In the genomic region with DNA sequence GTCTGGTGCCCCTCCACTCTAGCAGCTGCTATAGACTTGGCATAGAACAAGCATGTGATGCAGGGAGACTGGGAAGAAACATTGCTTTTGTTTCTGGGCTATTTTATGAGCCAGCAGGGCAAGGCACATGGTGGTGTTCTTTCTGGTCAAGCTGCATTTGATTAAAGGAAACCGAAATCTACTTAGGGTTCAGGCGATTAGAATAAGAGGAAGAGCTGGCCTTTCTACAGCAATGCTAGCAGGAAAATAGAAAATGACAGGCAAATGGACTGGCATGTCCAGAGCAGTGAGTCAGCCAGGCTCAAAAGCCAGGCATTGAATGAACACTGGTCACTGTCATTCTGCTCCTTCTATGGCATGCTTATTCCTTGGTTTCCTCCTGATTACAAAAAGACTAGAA, we compare ENCODE assay signal across 1 cellular context.
TF ChIP-seq lines count a peak whose summit lies in the region.

No MANE protein-coding gene starts in this region.

TF ChIP-seq in IMR-90, 13 proteins besides CTCF, POLR2A, EP300 and RAD21 (continued from another document):
- TF ChIP-seq CHD1 (IDR thresholded peaks at IDR 0.05; ENCODE audit: low read depth, low read length) (no peak), SMC3 (IDR thresholded peaks at IDR 0.05; ENCODE audit: low read depth, low read length) (no peak), MXI1 (IDR thresholded peaks at IDR 0.05; ENCODE audit: borderline replicate concordance, low read depth, low read length) (no peak), BHLHE40 (IDR thresholded peaks at IDR 0.05; ENCODE audit: low read depth, low read length) (no peak), FOS (IDR thresholded peaks at IDR 0.05; ENCODE audit: low read depth, low read length) (no peak), MAFK (IDR thresholded peaks at IDR 0.05; ENCODE audit: low read depth, low read length) (no peak)
- TF ChIP-seq, protein P1, sequence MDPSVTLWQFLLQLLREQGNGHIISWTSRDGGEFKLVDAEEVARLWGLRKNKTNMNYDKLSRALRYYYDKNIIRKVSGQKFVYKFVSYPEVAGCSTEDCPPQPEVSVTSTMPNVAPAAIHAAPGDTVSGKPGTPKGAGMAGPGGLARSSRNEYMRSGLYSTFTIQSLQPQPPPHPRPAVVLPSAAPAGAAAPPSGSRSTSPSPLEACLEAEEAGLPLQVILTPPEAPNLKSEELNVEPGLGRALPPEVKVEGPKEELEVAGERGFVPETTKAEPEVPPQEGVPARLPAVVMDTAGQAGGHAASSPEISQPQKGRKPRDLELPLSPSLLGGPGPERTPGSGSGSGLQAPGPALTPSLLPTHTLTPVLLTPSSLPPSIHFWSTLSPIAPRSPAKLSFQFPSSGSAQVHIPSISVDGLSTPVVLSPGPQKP (IDR thresholded peaks at IDR 0.05; ENCODE audit: borderline replicate concordance, low read depth, low read length), result no peak
- TF ChIP-seq, protein P2, sequence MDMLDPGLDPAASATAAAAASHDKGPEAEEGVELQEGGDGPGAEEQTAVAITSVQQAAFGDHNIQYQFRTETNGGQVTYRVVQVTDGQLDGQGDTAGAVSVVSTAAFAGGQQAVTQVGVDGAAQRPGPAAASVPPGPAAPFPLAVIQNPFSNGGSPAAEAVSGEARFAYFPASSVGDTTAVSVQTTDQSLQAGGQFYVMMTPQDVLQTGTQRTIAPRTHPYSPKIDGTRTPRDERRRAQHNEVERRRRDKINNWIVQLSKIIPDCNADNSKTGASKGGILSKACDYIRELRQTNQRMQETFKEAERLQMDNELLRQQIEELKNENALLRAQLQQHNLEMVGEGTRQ (IDR thresholded peaks at IDR 0.05; ENCODE audit: low read depth, low read length), result no peak
